Comparison of ENCODE assay signal across 7 cellular contexts in genomic region chr5:142015781-142016533, GRCh38. TPM values are rescaled to one million over a fixed set of nuclear protein-coding genes. Genes with fewer than 3 reads are reported as not detected.
A peak's percentile ranks its signal among the peaks of the same experiment; 100 is the strongest.
DNase-seq lines count a peak whose midpoint lies in the region; ATAC-seq lines count a peak whose summit lies in the region.

No MANE protein-coding gene starts in this region.

- DNase-seq in HT1080 (ENCODE audit: low read depth): peak; percentile 93
- DNase-seq in activated CD4-positive, alpha-beta T cell treated with anti-CD3 and anti-CD28 coated beads, Interleukin-2, amount 50 U/mL, for 24 hours (ENCODE audit: low read depth in 1 of 2, low spot score in 1 of 2): peak; percentile 33 to 62
- DNase-seq in stimulated activated CD4-positive, alpha-beta T cell treated with anti-CD3 and anti-CD28 coated beads, Interleukin-12 subunit alpha, Interleukin-12 subunit beta, amount 100 ng/mL, for 48 hours (ENCODE audit: low read depth in 2 of 3, low spot score in 1 of 3): peak in 2 of 3 donors; percentile 45 to 55
- no peak for DNase-seq in NCI-H2171 (lab: John Stamatoyannopoulos, UW)

- ATAC-seq in GM19463 (IDR thresholded peaks at IDR 0.05; ENCODE audit: unreplicated experiment) (peak; percentile 39), esophagus mucosa (peak; percentile 17), GM18868 (IDR thresholded peaks at IDR 0.05; ENCODE audit: unreplicated experiment) (no peak)

RNA-seq across cellular contexts. Expression of gene GNPDA1, which starts 3.1 kb away (rescaled TPM):
- total RNA-seq in HT1080 (2014; rRNA removed; shearing (Covaris generic)): 77.4 and 93.7 TPM in 2 replicates
- polyA plus RNA-seq in HT1080 (2015; cell fraction: cytosol; rRNA removed): 55.4 and 63.7 TPM in 2 replicates
- polyA plus RNA-seq in HT1080 (2015; cell fraction: nucleus; rRNA removed): 53.4 and 80.3 TPM in 2 replicates
- total RNA-seq in esophagus mucosa: 12.9 TPM

RNA-seq across cellular contexts. Expression of gene RNF14, which starts 47.1 kb away (rescaled TPM):
- 66.0 and 87.1 TPM in 2 replicates for total RNA-seq in HT1080 (2014; rRNA removed; shearing (Covaris generic))
- polyA plus RNA-seq in HT1080 (2015; cell fraction: cytosol; rRNA removed): 44.7 and 45.9 TPM in 2 replicates
- 38.2 and 40.7 TPM in 2 replicates for polyA plus RNA-seq in HT1080 (2015; cell fraction: nucleus; rRNA removed)
- total RNA-seq in esophagus mucosa: 30.3 TPM

RNA-seq across cellular contexts. Expression of gene PCDH12, which starts 58.0 kb away (rescaled TPM):
- total RNA-seq in HT1080 (2014; rRNA removed; shearing (Covaris generic)): 0.14 and 0.17 TPM in 2 replicates
- 0.45 and 0.85 TPM in 2 replicates for polyA plus RNA-seq in HT1080 (2015; cell fraction: cytosol; rRNA removed)
- 2.0 and 3.1 TPM in 2 replicates for polyA plus RNA-seq in HT1080 (2015; cell fraction: nucleus; rRNA removed)
- 0.40 TPM for total RNA-seq in esophagus mucosa
